In genomic region chr1:110763149-110763548, GRCh38 we compare ENCODE assay signal across 33 cellular contexts.
DNase-seq lines count a peak whose midpoint lies in the region; ATAC-seq, FAIRE-seq and TF ChIP-seq lines count a peak whose summit lies in the region.
"Had no signal": no experiment of that assay in that cellular context is flagged by ENCODE, and none has a peak within 500 bp of the region (broad histone marks: within the 10 kb centered on the region; RNA-seq: fewer than 3 reads in every experiment).

No MANE protein-coding gene starts in this region.

- no peak overlapping the region for H3K9ac ChIP-seq in K562 (ENCODE audit: insufficient read depth in 1 of 2, low read depth in 2 of 2, low read length in 2 of 2)
- H3K9ac ChIP-seq: BLaER1; BLaER1 treated with 17β-estradiol and CSF1 and Interleukin-3, amounts not matched to agents 10 nM and 100 nM had no signal

- no peak overlapping the region for H3K4me3 ChIP-seq in K562
- H3K4me3 ChIP-seq: A549; BLaER1; BLaER1 treated with 17β-estradiol and CSF1 and Interleukin-3, amounts not matched to agents 10 nM and 100 nM had no signal

- no peaks in the 10 kb centered on the region for H4K20me1 ChIP-seq in K562 (replicated peaks; ENCODE audit: control insufficient read depth, insufficient read depth, low read length)
- H4K20me1 ChIP-seq: BLaER1; BLaER1 treated with 17β-estradiol and CSF1 and Interleukin-3, amounts not matched to agents 10 nM and 100 nM had no signal

- H3K4me2 ChIP-seq in K562 (ENCODE audit: insufficient read depth, low read length), result no peak overlapping the region
- H3K4me2 ChIP-seq: A549; BLaER1; BLaER1 treated with 17β-estradiol and CSF1 and Interleukin-3, amounts not matched to agents 10 nM and 100 nM had no signal

- no peaks in the 10 kb centered on the region for H3K36me3 Mint-ChIP-seq in immature natural killer cell
- H3K36me3 Mint-ChIP-seq: CD14-positive monocyte; CD4-positive, alpha-beta memory T cell; CD4-positive, CD25-positive, alpha-beta regulatory T cell; CD8-positive, alpha-beta T cell had no signal

- intact Hi-C loops in K562 (cut with micrococcal nuclease), result no loop called here

- no peaks in the 10 kb centered on the region for H3K4me1 ChIP-seq in K562 (replicated peaks in 1 of 2; ENCODE audit: control insufficient read depth in 2 of 2, insufficient read depth in 2 of 2, low read length in 2 of 2)
- H3K4me1 ChIP-seq: A549, BE2C, BLaER1, Caco-2 had no signal

- no peak overlapping the region for H3K27ac ChIP-seq in K562 (ENCODE audit: extremely low read depth, low read depth, low read length)
- H3K27ac ChIP-seq: 22Rv1; A549; BLaER1; BLaER1 treated with 17β-estradiol and CSF1 and Interleukin-3, amounts not matched to agents 10 nM and 100 nM; C4-2B had no signal

- H3K4me3 Mint-ChIP-seq in immature natural killer cell, result no peak overlapping the region
- H3K4me3 Mint-ChIP-seq: B cell; CD14-positive monocyte; CD4-positive, alpha-beta memory T cell; CD4-positive, alpha-beta T cell; CD4-positive, CD25-positive, alpha-beta regulatory T cell; CD8-positive, alpha-beta memory T cell; CD8-positive, alpha-beta T cell had no signal

- BruUV-seq in K562 (replicated peaks; lab: Mats Ljungman, UMichigan), result no TSS peak

- no peaks in the 10 kb centered on the region for H3K79me2 ChIP-seq in K562 (ENCODE audit: control insufficient read depth, insufficient read depth, low read length)

- H3K9me3 ChIP-seq in K562 (replicated peaks; ENCODE audit: control insufficient read depth, insufficient read depth, low read depth, low read length), result no peaks in the 10 kb centered on the region
- H3K9me3 ChIP-seq: A549; BE2C; BLaER1; BLaER1 treated with 17β-estradiol and CSF1 and Interleukin-3, amounts not matched to agents 10 nM and 100 nM; Caco-2 had no signal

- TF ChIP-seq POLR2A in K562 (conservative IDR thresholded peaks at IDR 0.05), result no peak

- H3K36me3 ChIP-seq in K562 (ENCODE audit: control insufficient read depth, insufficient read depth, low read length), result no peaks in the 10 kb centered on the region
- H3K36me3 ChIP-seq: BE2C; BLaER1; BLaER1 treated with 17β-estradiol and CSF1 and Interleukin-3, amounts not matched to agents 10 nM and 100 nM had no signal

- peak; percentile 2 for DNase-seq in OCI-M1 (lab: John Stamatoyannopoulos, UW)
- no peak for DNase-seq in K562 (ENCODE audit: extremely low read depth in 1 of 4, low spot score in 3 of 4)
- no peak for DNase-seq in immature natural killer cell
- DNase-seq: 8988T; ACHN; AML-193; BE2C; C1 segment of cervical spinal cord; Caco-2; Calu3; CD4-positive, alpha-beta memory T cell; CD4-positive, alpha-beta T cell; CD4-positive, CD25-positive, alpha-beta regulatory T cell; CD8-positive, alpha-beta memory T cell; CD8-positive, alpha-beta T cell; COR-L47; DMS 273 treated with DMSO at 0.1 percent for 48 hours; DMS153; DMS53; DMS79; DMS79 treated with DMSO at 0.1 percent for 48 hours; DND-41; EL had no signal

- H3K9me3 Mint-ChIP-seq in immature natural killer cell, result no peaks in the 10 kb centered on the region
- H3K9me3 Mint-ChIP-seq: CD4-positive, alpha-beta memory T cell; CD4-positive, alpha-beta T cell; CD8-positive, alpha-beta memory T cell; CD8-positive, alpha-beta T cell had no signal

- in situ Hi-C loops in K562 (cut with MboI), result no loop called here

- no peak for FAIRE-seq in K562 (lab: Jason Lieb, UNC)
- FAIRE-seq: A204.1, A549, D721Med had no signal

- H3K9me1 ChIP-seq in K562 (ENCODE audit: control insufficient read depth, insufficient read depth, low read length), result no peaks in the 10 kb centered on the region

- POLR2A ChIA-PET in K562 (lab: Yijun Ruan, JAX), result no interaction called here

- no peak overlapping the region for H2AFZ ChIP-seq in K562 (ENCODE audit: low read depth, low read length)

- TF ChIP-seq EP300 in K562 (IDR thresholded peaks at IDR 0.05; ENCODE audit: low read length), result no peak

- H3K27me3 Mint-ChIP-seq in immature natural killer cell (ENCODE audit: low read depth in 3 of 3), result peaks cover 0 to 20% (median 6%) of the 10 kb centered on the region in 3 donors

- 0% methylated on average over 4 of the region's 4 CpGs for WGBS in K562 (ENCODE audit: insufficient coverage, low coverage, missing lambda C conversion rate)

- ATAC-seq in K562 (peak; percentile 65), HG03159 (IDR thresholded peaks at IDR 0.05; ENCODE audit: unreplicated experiment) (no peak)
- ATAC-seq: A549; CD8-positive, alpha-beta T cell had no signal

- TF ChIP-seq CTCF in K562 (IDR thresholded peaks at IDR 0.05 in 2 of 3, conservative IDR thresholded peaks at IDR 0.05 in 1 of 3; ENCODE audit: insufficient read depth in 2 of 3, low read depth in 1 of 3, low read length in 3 of 3), result no peak

- H3K27ac Mint-ChIP-seq in immature natural killer cell, result no peak overlapping the region
- H3K27ac Mint-ChIP-seq: B cell; CD14-positive monocyte; CD4-positive, alpha-beta T cell; CD4-positive, CD25-positive, alpha-beta regulatory T cell; CD8-positive, alpha-beta T cell had no signal

- CTCF ChIA-PET in K562 (lab: Yijun Ruan, JAX; ENCODE audit: low intra/inter-chr PET ratio), result interaction anchor here (0.7 kb wide), 1 partner anchor 1197 kb away, joined by 4 read pairs; no protein-coding TSS in a partner anchor

- no peak for TF ChIP-seq RAD21 in K562 (CRISPR knock-in tag; conservative IDR thresholded peaks at IDR 0.05 in 1 of 2, IDR thresholded peaks at IDR 0.05 in 1 of 2)

- no peaks in the 10 kb centered on the region; a peak in 1 of 5 replicates for H3K27me3 ChIP-seq in K562 (ENCODE audit: control insufficient read depth in 2 of 2, insufficient read depth in 2 of 2, low read length in 2 of 2)
- H3K27me3 ChIP-seq: BE2C; BLaER1; BLaER1 treated with 17β-estradiol and CSF1 and Interleukin-3, amounts not matched to agents 10 nM and 100 nM had no signal

- peaks cover 0 to 1% of the 10 kb centered on the region in 2 donors for H3K4me1 Mint-ChIP-seq in immature natural killer cell

TF ChIP-seq in K562, 482 proteins besides CTCF, POLR2A, EP300 and RAD21:
- TF ChIP-seq ZNF561 (CRISPR knock-in tag; conservative IDR thresholded peaks at IDR 0.05), result no peak
- peak; percentile 61; the same call in 1 of the 2 replicates for TF ChIP-seq BHLHE40 (IDR thresholded peaks at IDR 0.05; ENCODE audit: low read length)
- TF ChIP-seq VEZF1 (CRISPR knock-in tag; IDR thresholded peaks at IDR 0.05), result no peak
- TF ChIP-seq SMAD4 (CRISPR knock-in tag; conservative IDR thresholded peaks at IDR 0.05), result no peak
- no peak for TF ChIP-seq BCOR (IDR thresholded peaks at IDR 0.05)
